ENCODE assay signal across 2 cellular contexts in the genomic region with DNA sequence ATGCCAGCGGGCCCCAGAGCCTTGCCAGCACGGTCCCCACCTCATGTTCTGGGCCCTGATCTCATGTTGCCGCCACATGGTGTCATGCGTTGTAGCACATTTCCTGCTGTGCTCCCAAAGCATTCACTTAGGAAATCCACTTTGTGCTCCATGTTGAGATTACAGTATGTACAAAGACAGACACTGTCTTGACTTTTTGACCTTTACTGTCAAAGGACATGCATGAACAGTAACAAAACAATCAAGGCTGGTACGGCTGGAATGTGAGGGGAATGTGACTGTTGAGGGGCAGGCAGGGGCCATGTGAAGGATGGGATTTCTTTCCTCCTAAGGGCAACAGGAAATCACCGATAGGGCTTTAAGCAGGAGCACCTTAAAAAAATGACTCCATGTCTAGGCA.
A peak's percentile ranks its signal among the peaks of the same experiment; 100 is the strongest.
TF ChIP-seq lines count a peak whose summit lies in the region.

No MANE protein-coding gene starts in this region.

TF ChIP-seq in Ishikawa, 13 proteins besides CTCF, POLR2A, EP300 and RAD21:
- peak; percentile 90 for TF ChIP-seq TEAD4 (IDR thresholded peaks at IDR 0.05)
- no peak for TF ChIP-seq ZBTB7A (IDR thresholded peaks at IDR 0.05; ENCODE audit: low read depth)
- no peak for TF ChIP-seq TAF1 (IDR thresholded peaks at IDR 0.05; ENCODE audit: low read depth)
TF ChIP-seq in Ishikawa: peak in this region for 1.

TF ChIP-seq in H1, 55 proteins besides CTCF, POLR2A, EP300 and RAD21:
- TF ChIP-seq, protein P1, sequence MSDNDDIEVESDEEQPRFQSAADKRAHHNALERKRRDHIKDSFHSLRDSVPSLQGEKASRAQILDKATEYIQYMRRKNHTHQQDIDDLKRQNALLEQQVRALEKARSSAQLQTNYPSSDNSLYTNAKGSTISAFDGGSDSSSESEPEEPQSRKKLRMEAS (IDR thresholded peaks at IDR 0.05): 0 out of 2 replicates have a peak, but pooled peaks have one; percentile 9
- peak; percentile 79 for TF ChIP-seq TEAD4 (IDR thresholded peaks at IDR 0.05; ENCODE audit: low read depth, low read length)
- no peak for TF ChIP-seq JUN (IDR thresholded peaks at IDR 0.05; ENCODE audit: low read depth, low read length)
- TF ChIP-seq, protein P2, sequence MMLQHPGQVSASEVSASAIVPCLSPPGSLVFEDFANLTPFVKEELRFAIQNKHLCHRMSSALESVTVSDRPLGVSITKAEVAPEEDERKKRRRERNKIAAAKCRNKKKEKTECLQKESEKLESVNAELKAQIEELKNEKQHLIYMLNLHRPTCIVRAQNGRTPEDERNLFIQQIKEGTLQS (IDR thresholded peaks at IDR 0.05; ENCODE audit: insufficient read depth, low read depth, low read length): no peak
